In the genomic region with DNA sequence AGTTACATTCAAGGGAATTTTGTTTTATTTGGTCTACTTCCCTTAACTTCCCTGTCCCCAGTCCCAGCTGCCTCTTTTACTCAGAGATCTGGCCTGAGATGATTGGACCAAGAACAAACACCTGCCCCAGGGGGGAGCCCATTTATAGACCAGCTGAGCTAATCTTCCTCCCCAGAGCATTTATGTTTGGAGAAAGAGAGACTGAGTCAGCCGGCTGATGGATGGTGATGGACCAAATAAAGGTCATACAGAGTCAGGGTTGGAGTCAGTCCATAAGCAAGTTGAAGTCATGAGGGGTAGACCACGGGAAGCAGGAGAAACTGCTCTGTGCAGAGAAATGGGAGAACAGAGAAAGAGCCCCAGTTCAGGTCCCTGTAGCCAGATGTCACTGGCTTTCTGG, we compare ENCODE assay signal across 27 cellular contexts.
"Had no signal": no experiment of that assay in that cellular context is flagged by ENCODE, and none has a peak within 500 bp of the region (broad histone marks: within the 10 kb centered on the region; RNA-seq: fewer than 3 reads in every experiment).

No MANE protein-coding gene starts in this region.

- H3K79me2 ChIP-seq: hepatocyte had no signal

- H3K4me2 ChIP-seq: hepatocyte had no signal

- H3K9me3 ChIP-seq: gastroesophageal sphincter, heart left ventricle, ovary, psoas muscle, sigmoid colon, spleen, thoracic aorta, tibial nerve, upper lobe of left lung, uterus had no signal

- H2AFZ ChIP-seq: hepatocyte had no signal

- H3K4me1 ChIP-seq: foreskin keratinocyte, gastroesophageal sphincter, heart left ventricle, psoas muscle, sigmoid colon, spleen, upper lobe of left lung, uterus had no signal

- H3K27me3 ChIP-seq: foreskin keratinocyte, ovary, sigmoid colon, tibial nerve, upper lobe of left lung, uterus had no signal

- H3K27ac ChIP-seq: coronary artery, foreskin keratinocyte, gastroesophageal sphincter, heart left ventricle, hepatocyte, ovary, psoas muscle, sigmoid colon, skin epidermis, spleen, tibial nerve, upper lobe of left lung, uterus had no signal

- DNase-seq: dermis blood vessel endothelial cell; effector memory CD4-positive, alpha-beta T cell; foreskin keratinocyte; heart left ventricle; kidney; mammary epithelial cell; mesendoderm; midbrain; naive thymus-derived CD8-positive, alpha-beta T cell; nephron progenitor cell; nucleus accumbens; ovary; posterior cingulate gyrus; psoas muscle; right cardiac atrium; sigmoid colon; spleen; stimulated activated CD4-positive, alpha-beta T cell treated with anti-CD3 and anti-CD28 coated beads, Interleukin-4, amount 100 ng/mL, for 4 hours; stimulated activated naive CD8-positive, alpha-beta T cell treated with anti-CD3 and anti-CD28 coated beads, Interleukin-15, Interleukin-2, amounts not matched to agents 100 U/mL and 50 U/mL, for 24 hours; upper lobe of left lung; uterus had no signal

- H3K36me3 ChIP-seq: gastroesophageal sphincter, heart left ventricle, ovary, sigmoid colon, spleen, thoracic aorta, tibial nerve, upper lobe of left lung, uterus had no signal

- H3K4me3 ChIP-seq: coronary artery, gastroesophageal sphincter, heart left ventricle, hepatocyte, ovary, psoas muscle, sigmoid colon, skin epidermis, spleen, thoracic aorta, tibial nerve, upper lobe of left lung, uterus had no signal
